ENCODE assay signal across 1 cellular context in the genomic region with DNA sequence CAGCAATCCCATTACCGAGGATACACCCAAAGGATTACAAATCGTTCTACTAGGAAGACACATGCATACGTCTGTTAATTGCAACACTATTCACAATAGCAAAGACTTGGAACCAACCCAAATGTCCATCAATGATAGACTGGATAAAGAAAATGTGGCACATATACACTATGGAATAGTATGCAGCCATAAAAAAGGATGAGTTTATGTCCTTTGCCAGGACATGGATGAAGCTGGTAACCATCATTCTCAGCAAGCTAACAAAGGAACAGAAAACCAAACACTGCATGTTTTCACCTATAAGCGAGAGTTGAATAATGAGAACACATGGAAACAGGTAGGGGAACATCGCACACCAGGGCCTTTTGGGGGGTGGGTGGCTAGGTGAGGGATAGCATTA.
TF ChIP-seq lines count a peak whose summit lies in the region.

No MANE protein-coding gene starts in this region.

TF ChIP-seq in K562, 482 proteins besides CTCF, POLR2A, EP300 and RAD21:
- peak; percentile 19 for TF ChIP-seq ZNF146 (CRISPR knock-in tag; IDR thresholded peaks at IDR 0.05; ENCODE audit: unreplicated experiment)
